16 cellular contexts compared by ENCODE assay signal in genomic region chr12:45291518-45291917, GRCh38.
"Had no signal": no experiment of that assay in that cellular context is flagged by ENCODE, and none has a peak within 500 bp of the region (broad histone marks: within the 10 kb centered on the region; RNA-seq: fewer than 3 reads in every experiment).

No MANE protein-coding gene starts in this region.

- H3K27me3 ChIP-seq: body of pancreas, spleen, tibial artery had no signal

- H3K36me3 ChIP-seq: spleen, tibial artery had no signal

- H3K4me3 ChIP-seq: body of pancreas, spleen, tibial artery had no signal

- DNase-seq: activated CD4-positive, alpha-beta T cell treated with anti-CD3 and anti-CD28 coated beads for 1 hour; activated CD4-positive, alpha-beta T cell treated with anti-CD3 and anti-CD28 coated beads, Interleukin-2, amount 50 U/mL, for 1 hour; activated CD8-positive, alpha-beta T cell treated with anti-CD3 and anti-CD28 coated beads, Interleukin-2, amount 10 ng/mL, durations not matched to agents 7 days and 5 days; activated gamma-delta T cell; anterior cingulate cortex; body of pancreas; effector CD8-positive, alpha-beta T cell; head of caudate nucleus; nephron progenitor cell; retina; spleen; stimulated activated CD4-positive, alpha-beta T cell treated with anti-CD3 and anti-CD28 coated beads, Interleukin-4, amount 100 ng/mL, for 1 hour; stimulated activated naive CD4-positive, alpha-beta T cell; substantia nigra; T-helper 1 cell; tibial artery had no signal

- H3K9me3 ChIP-seq: body of pancreas, spleen, tibial artery had no signal

- ATAC-seq: activated CD8-positive, alpha-beta T cell treated with anti-CD3 and anti-CD28 coated beads, Interleukin-2, amount 10 ng/mL, durations not matched to agents 7 days and 5 days; body of pancreas had no signal

- H3K27ac ChIP-seq: body of pancreas, spleen had no signal

- H3K4me1 ChIP-seq: body of pancreas had no signal
